15 cellular contexts compared by ENCODE assay signal in the genomic region with DNA sequence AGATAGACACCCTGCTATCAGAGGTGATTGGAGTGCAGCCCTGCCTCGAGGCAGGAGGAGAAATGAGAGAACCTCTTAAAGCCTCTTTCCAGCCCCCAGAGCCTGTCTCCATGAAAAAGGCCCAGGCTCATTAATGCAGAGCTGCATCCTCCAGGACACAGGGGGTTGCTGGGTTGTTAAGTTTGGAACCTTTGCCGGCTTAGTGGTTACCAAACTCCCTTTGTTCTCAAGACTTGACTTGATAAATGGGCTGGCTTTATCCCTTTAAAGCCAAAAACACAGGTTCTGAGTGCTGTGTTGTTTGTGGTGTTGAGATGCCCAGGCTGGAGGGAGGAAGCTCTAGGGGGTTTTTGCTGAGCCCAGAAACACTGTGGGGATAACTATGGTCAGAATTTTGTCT.
A peak's percentile ranks its signal among the peaks of the same experiment; 100 is the strongest.
DNase-seq lines count a peak whose midpoint lies in the region; ATAC-seq and TF ChIP-seq lines count a peak whose summit lies in the region.
"Had no signal": no experiment of that assay in that cellular context is flagged by ENCODE, and none has a peak within 500 bp of the region (broad histone marks: within the 10 kb centered on the region; RNA-seq: fewer than 3 reads in every experiment).

No MANE protein-coding gene starts in this region.

- peaks cover 8% of the 10 kb centered on the region for H3K4me1 ChIP-seq in endodermal cell (ENCODE audit: control insufficient read depth, insufficient read depth, low read length)

- 23% methylated on average over 2 of the region's 2 CpGs; no CpG with 5 or more reads in 1 of the 2 experiments for whole genome bisulfite sequencing in endodermal cell (ENCODE audit: insufficient coverage in 1 of 2, insufficient read length in 1 of 2), 2 experiments

- peaks cover 20% of the 10 kb centered on the region for H3K36me3 Mint-ChIP-seq in T-helper 17 cell (ENCODE audit: low read depth)
- no peaks in the 10 kb centered on the region for H3K36me3 Mint-ChIP-seq in endodermal cell (ENCODE audit: low read depth)
- H3K36me3 Mint-ChIP-seq in stimulated activated memory B cell treated with anti-CD40 and anti-IgM and Interleukin-4, amounts not matched to agents 10 μg/mL and 1 μg/mL and 100 μg/mL, for 72 hours, result peaks cover 6% of the 10 kb centered on the region

- peak overlapping the region; percentile 3 for H3K27ac ChIP-seq in endodermal cell (ENCODE audit: low read depth, low read length)
- H3K27ac ChIP-seq: HL-60 had no signal

- TF ChIP-seq CTCF in endodermal cell (conservative IDR thresholded peaks at IDR 0.05), result no peak

- peak; percentile 64 for DNase-seq in activated CD8-positive, alpha-beta memory T cell treated with anti-CD3 and anti-CD28 coated beads for 24 hours
- no peak for DNase-seq in activated CD8-positive, alpha-beta memory T cell treated with anti-CD3 and anti-CD28 coated beads, Interleukin-2, amount 50 U/mL, for 4 hours
- DNase-seq in T-helper 17 cell (no peak), endodermal cell (peak; percentile 56), DMS153 treated with DMSO at 0.1 percent for 48 hours (lab: John Stamatoyannopoulos, UW; ENCODE audit: unreplicated experiment) (no peak), HPDE6-E6E7 (ENCODE audit: extremely low spot score) (no peak)
- DNase-seq: DMS79 treated with DMSO at 0.1 percent for 48 hours; NCI-H2171 treated with DMSO at 0.1 percent for 48 hours; OCI-M1; stimulated activated CD4-positive, alpha-beta T cell treated with anti-CD3 and anti-CD28 coated beads, Interleukin-12 subunit alpha, Interleukin-12 subunit beta, amount 100 ng/mL, for 4 hours had no signal

- no peak overlapping the region for H3K4me3 ChIP-seq in endodermal cell (ENCODE audit: low read length)
- H3K4me3 ChIP-seq: breast epithelium had no signal

- H3K9me3 ChIP-seq in T-helper 17 cell (ENCODE audit: control insufficient read depth, low read length, poor library complexity, severe bottlenecking) (no peaks in the 10 kb centered on the region), endodermal cell (ENCODE audit: control insufficient read depth, low read length) (no peaks in the 10 kb centered on the region)
- H3K9me3 ChIP-seq: breast epithelium had no signal

- H3K9me3 Mint-ChIP-seq in endodermal cell, result no peaks in the 10 kb centered on the region
- no peaks in the 10 kb centered on the region for H3K9me3 Mint-ChIP-seq in stimulated activated memory B cell treated with anti-CD40 and anti-IgM and Interleukin-4, amounts not matched to agents 10 μg/mL and 1 μg/mL and 100 μg/mL, for 72 hours

- H3K27me3 Mint-ChIP-seq in T-helper 17 cell (no peaks in the 10 kb centered on the region), endodermal cell (ENCODE audit: insufficient read depth) (peaks cover 2% of the 10 kb centered on the region)
- no peaks in the 10 kb centered on the region for H3K27me3 Mint-ChIP-seq in stimulated activated memory B cell treated with anti-CD40 and anti-IgM and Interleukin-4, amounts not matched to agents 10 μg/mL and 1 μg/mL and 100 μg/mL, for 72 hours

- no peaks in the 10 kb centered on the region for H3K27me3 ChIP-seq in endodermal cell (ENCODE audit: control insufficient read depth, insufficient read depth, low read length, poor library complexity, severe bottlenecking)
- H3K27me3 ChIP-seq: breast epithelium had no signal

- H3K4me3 Mint-ChIP-seq in T-helper 17 cell (peak overlapping the region; percentile 91), endodermal cell (no peak overlapping the region)
- no peak overlapping the region for H3K4me3 Mint-ChIP-seq in stimulated activated memory B cell treated with anti-CD40 and anti-IgM and Interleukin-4, amounts not matched to agents 10 μg/mL and 1 μg/mL and 100 μg/mL, for 72 hours

- H3K4me1 Mint-ChIP-seq in T-helper 17 cell, result peaks cover 59% of the 10 kb centered on the region
- H3K4me1 Mint-ChIP-seq in endodermal cell, result peaks cover 27% of the 10 kb centered on the region
- H3K4me1 Mint-ChIP-seq in stimulated activated memory B cell treated with anti-CD40 and anti-IgM and Interleukin-4, amounts not matched to agents 10 μg/mL and 1 μg/mL and 100 μg/mL, for 72 hours, result peaks cover 88% of the 10 kb centered on the region

- H3K27ac Mint-ChIP-seq in T-helper 17 cell, result peak overlapping the region; percentile 100
- peak overlapping the region; percentile 27 for H3K27ac Mint-ChIP-seq in endodermal cell
- peak overlapping the region; percentile 74 for H3K27ac Mint-ChIP-seq in stimulated activated memory B cell treated with anti-CD40 and anti-IgM and Interleukin-4, amounts not matched to agents 10 μg/mL and 1 μg/mL and 100 μg/mL, for 72 hours

- no peaks in the 10 kb centered on the region for H3K36me3 ChIP-seq in endodermal cell (ENCODE audit: control insufficient read depth, insufficient read depth, low read length)
- H3K36me3 ChIP-seq: breast epithelium had no signal

- peak; percentile 52 for ATAC-seq in T-helper 17 cell
- no peak for ATAC-seq in stimulated activated memory B cell treated with anti-CD40 and anti-IgM and Interleukin-4, amounts not matched to agents 10 μg/mL and 1 μg/mL and 100 μg/mL, for 72 hours
- ATAC-seq in HG02571 (IDR thresholded peaks at IDR 0.05; ENCODE audit: unreplicated experiment), result no peak
- ATAC-seq: left lobe of liver had no signal

- no peak overlapping the region for H3K9ac ChIP-seq in endodermal cell (ENCODE audit: extremely low read depth, low read length, poor library complexity, severe bottlenecking)

Comparison
In these comparisons a context has a peak if more than half of its experiments do, and no peak if none do; other contexts are left out.
1. DNase-seq: peak in activated CD8-positive, alpha-beta memory T cell treated with anti-CD3 and anti-CD28 coated beads for 24 hours (single experiment) and endodermal cell (single experiment); none in activated CD8-positive, alpha-beta memory T cell treated with anti-CD3 and anti-CD28 coated beads, Interleukin-2, amount 50 U/mL, for 4 hours (single experiment), T-helper 17 cell (0 of 3), DMS153 treated with DMSO at 0.1 percent for 48 hours (single experiment) and HPDE6-E6E7 (single experiment).
2. H3K27ac Mint-ChIP-seq: peak in every context shown above with its lines; median percentile 100 in T-helper 17 cell; 74 in stimulated activated memory B cell treated with anti-CD40 and anti-IgM and Interleukin-4, amounts not matched to agents 10 μg/mL and 1 μg/mL and 100 μg/mL, for 72 hours; 27 in endodermal cell.